ENCODE assay signal across 28 cellular contexts in genomic region chr2:62565309-62565908, GRCh38. TPM values are rescaled to one million over a fixed set of nuclear protein-coding genes. Genes with fewer than 3 reads are reported as not detected.
"Had no signal": no experiment of that assay in that cellular context is flagged by ENCODE, and none has a peak within 500 bp of the region (broad histone marks: within the 10 kb centered on the region; RNA-seq: fewer than 3 reads in every experiment).

No MANE protein-coding gene starts in this region.

- H3K27ac ChIP-seq: ascending aorta, SK-N-MC had no signal

- H3K4me1 ChIP-seq: ascending aorta had no signal

- H3K9me3 ChIP-seq: ascending aorta had no signal

- H3K36me3 ChIP-seq: ascending aorta had no signal

- FAIRE-seq: TTC549 had no signal

- ATAC-seq: activated naive CD4-positive, alpha-beta T cell treated with anti-CD3 and anti-CD28 coated beads, Interleukin-2, amount 50 U/mL, for 72 hours; activated naive CD8-positive, alpha-beta T cell treated with anti-CD3 and anti-CD28 coated beads, Interleukin-2, amount 50 U/mL, for 24 hours; activated T-cell treated with anti-CD3 and anti-CD28 coated beads, Interleukin-2, amount 50 U/mL, for 4 hours; Panc1; Right ventricle myocardium inferior; T-cell had no signal

- DNase-seq: activated CD4-positive, alpha-beta memory T cell treated with anti-CD3 and anti-CD28 coated beads for 36 hours; activated CD4-positive, alpha-beta T cell treated with anti-CD3 and anti-CD28 coated beads, Interleukin-2, amount 10 ng/mL, durations not matched to agents 7 days and 5 days; activated CD4-positive, CD25-positive, alpha-beta regulatory T cell; activated CD8-positive, alpha-beta memory T cell treated with anti-CD3 and anti-CD28 coated beads for 24 hours; activated effector memory CD4-positive, alpha-beta T cell treated with anti-CD3 and anti-CD28 coated beads, Interleukin-2, amount 50 U/mL, for 16 hours; activated naive CD4-positive, alpha-beta T cell treated with Interleukin-2 at 50 U/mL for 16 hours; activated naive CD8-positive, alpha-beta T cell treated with anti-CD3 and anti-CD28 coated beads, Interleukin-2, amount 50 U/mL, for 24 hours; activated T-cell treated with anti-CD3 and anti-CD28 coated beads, Interleukin-2, amount 50 U/mL, for 4 hours; amniotic stem cell; NCI-H1092 treated with DMSO at 0.1 percent for 48 hours; NCI-H1436; NCI-H187 treated with DMSO at 0.1 percent for 48 hours; NCI-H2081 treated with DMSO at 0.1 percent for 48 hours; NCI-H446; NCI-H526; NCI-H774; NK-92 treated with Interleukin-12 subunit alpha and Interleukin-12 subunit beta, amount 100 ng/mL, for 24 hours; OCI-M1; RPMI8226; T-cell; T-helper 2 cell; T1000 had no signal

- H3K4me3 ChIP-seq: ascending aorta, SK-N-MC had no signal

- H3K27me3 ChIP-seq: ascending aorta had no signal

RNA-seq across cellular contexts. Expression of gene TMEM17, which starts 59.4 kb away (rescaled TPM):
- total RNA-seq: activated CD4-positive, alpha-beta T cell treated with anti-CD3 and anti-CD28 coated beads, Interleukin-2, amount 10 ng/mL, durations not matched to agents 7 days and 5 days; activated naive CD4-positive, alpha-beta T cell treated with anti-CD3 and anti-CD28 coated beads, Interleukin-2, amount 50 U/mL, for 72 hours; ascending aorta had no signal
